In the genomic region with DNA sequence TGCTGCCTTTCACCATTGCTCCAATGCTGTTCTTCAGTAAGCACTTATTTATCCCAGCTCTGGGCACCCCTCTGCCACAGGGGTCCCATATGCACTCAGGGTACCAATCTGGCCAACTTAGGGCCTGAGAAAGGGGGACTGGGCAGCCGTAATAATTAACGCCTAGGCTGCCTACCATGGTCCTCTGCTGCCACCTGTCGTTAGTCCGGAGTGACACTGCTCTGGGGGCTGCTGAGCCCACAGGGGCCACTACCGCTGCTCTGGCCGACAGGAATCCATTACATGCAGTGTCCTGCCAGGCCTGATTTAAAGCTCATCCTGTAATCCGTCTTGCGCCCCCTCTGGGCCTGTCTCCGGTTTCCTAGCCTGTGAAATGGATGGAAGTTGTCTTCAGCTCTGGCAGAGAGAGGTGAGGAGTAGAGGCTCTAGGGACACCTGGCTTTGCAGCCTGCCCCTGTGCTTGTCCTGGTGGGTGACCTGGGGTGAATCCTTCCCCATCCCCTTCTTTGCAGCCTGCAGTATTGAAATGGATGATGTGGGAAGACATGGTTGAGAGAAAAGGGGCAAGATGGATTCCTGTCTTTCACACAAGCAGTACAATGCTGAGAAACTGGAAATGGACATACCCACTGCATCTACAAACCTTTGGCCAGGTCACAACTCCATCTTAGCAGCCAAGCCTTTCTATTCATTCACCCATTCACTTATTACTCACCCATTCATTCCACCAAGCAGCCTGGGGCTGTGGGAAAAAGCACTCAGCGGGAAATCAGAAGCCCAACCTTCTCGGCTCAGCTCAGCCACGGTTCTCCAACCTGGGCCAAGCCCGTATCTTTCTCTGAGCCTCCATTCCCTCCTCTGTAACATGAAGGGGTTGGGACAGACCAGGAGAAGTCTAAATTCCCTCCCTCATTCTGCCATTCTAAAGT, we compare ENCODE assay signal across 8 cellular contexts.
DNase-seq lines count a peak whose midpoint lies in the region; ATAC-seq and TF ChIP-seq lines count a peak whose summit lies in the region.

No MANE protein-coding gene starts in this region.

- H3K4me3 Mint-ChIP-seq in type B pancreatic cell, result no peak overlapping the region

- peak; percentile 73 for DNase-seq in BE2C
- DNase-seq in NAMALWA (ENCODE audit: low spot score), result peak; percentile 53
- peak; percentile 40 for DNase-seq in activated CD4-positive, CD25-positive, alpha-beta regulatory T cell treated with anti-CD3 and anti-CD28 coated beads, Interleukin-2, amount 50 U/mL, for 72 hours
- no peak for DNase-seq in epithelial cell of proximal tubule (ENCODE audit: low read depth)
- DNase-seq in myocyte (ENCODE audit: low read depth), result peak; percentile 22
- DNase-seq in type B pancreatic cell (ENCODE audit: extremely low spot score, unreplicated experiment), result peak; percentile 71

- ATAC-seq in GM18511 (IDR thresholded peaks at IDR 0.05; ENCODE audit: unreplicated experiment) (peak; percentile 74), HG03460 (IDR thresholded peaks at IDR 0.05; ENCODE audit: unreplicated experiment) (no peak)

- no peaks in the 10 kb centered on the region for H3K36me3 ChIP-seq in BE2C

- H3K27me3 ChIP-seq in BE2C, result no peaks in the 10 kb centered on the region

- H3K4me3 ChIP-seq in BE2C (ENCODE audit: low read depth, low read length), result no peak overlapping the region
- H3K4me3 ChIP-seq in epithelial cell of proximal tubule (ENCODE audit: low read depth, low read length), result no peak overlapping the region

- H3K27me3 Mint-ChIP-seq in type B pancreatic cell, result peaks cover 8% of the 10 kb centered on the region

- H3K9me3 Mint-ChIP-seq in type B pancreatic cell, result no peaks in the 10 kb centered on the region

- H3K27ac Mint-ChIP-seq in type B pancreatic cell, result no peak overlapping the region

- no peaks in the 10 kb centered on the region for H3K4me1 ChIP-seq in BE2C

- H3K4me1 Mint-ChIP-seq in type B pancreatic cell (ENCODE audit: unreplicated experiment), result peaks cover 7% of the 10 kb centered on the region

- H3K9me3 ChIP-seq in BE2C, result no peaks in the 10 kb centered on the region

- no peaks in the 10 kb centered on the region for H3K36me3 Mint-ChIP-seq in type B pancreatic cell

- TF ChIP-seq CTCF in BE2C (IDR thresholded peaks at IDR 0.05; ENCODE audit: low read depth, low read length), result peak; percentile 69
- peak; percentile 66 for TF ChIP-seq CTCF in epithelial cell of proximal tubule (conservative IDR thresholded peaks at IDR 0.05; ENCODE audit: low read depth, low read length)
- peak; percentile 85 for TF ChIP-seq CTCF in type B pancreatic cell (conservative IDR thresholded peaks at IDR 0.05)
